1 cellular context compared by ENCODE assay signal in the genomic region with DNA sequence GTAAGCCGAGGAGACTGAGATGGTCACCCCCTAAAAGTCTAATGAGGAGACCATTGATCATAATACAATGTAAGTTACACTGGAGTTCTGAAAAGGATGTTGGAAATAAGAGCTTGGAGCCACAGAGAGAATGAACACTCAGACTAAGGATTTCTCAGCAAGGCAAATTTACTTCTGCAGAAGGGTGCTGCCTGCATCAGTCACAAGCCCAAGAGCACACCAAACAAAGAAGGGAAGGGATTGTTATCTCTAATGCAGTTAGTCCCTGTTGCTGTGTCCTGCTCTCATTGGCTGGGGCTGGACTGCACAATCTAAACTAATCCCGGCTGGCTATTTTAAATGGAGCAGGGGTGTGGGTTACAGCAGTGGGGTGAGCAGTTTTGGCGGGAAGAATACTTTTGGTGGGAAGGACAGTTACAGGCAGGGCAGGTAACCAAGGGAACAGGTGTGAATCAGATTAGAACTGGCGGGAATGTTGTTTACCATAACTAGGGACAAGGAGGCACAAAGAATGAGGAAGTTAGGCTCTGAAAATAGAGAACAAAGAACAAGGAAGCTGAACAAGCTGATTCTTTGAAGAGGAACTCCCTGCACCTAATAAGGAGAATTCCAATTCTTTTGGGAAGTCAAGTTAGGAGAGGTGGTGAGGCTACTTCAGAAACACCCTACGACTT.
A peak's percentile ranks its signal among the peaks of the same experiment; 100 is the strongest.
TF ChIP-seq lines count a peak whose summit lies in the region.

No MANE protein-coding gene starts in this region.

TF ChIP-seq in K562, 482 proteins besides CTCF, POLR2A, EP300 and RAD21 (continued from another document and continues in another):
- TF ChIP-seq, protein P1, sequence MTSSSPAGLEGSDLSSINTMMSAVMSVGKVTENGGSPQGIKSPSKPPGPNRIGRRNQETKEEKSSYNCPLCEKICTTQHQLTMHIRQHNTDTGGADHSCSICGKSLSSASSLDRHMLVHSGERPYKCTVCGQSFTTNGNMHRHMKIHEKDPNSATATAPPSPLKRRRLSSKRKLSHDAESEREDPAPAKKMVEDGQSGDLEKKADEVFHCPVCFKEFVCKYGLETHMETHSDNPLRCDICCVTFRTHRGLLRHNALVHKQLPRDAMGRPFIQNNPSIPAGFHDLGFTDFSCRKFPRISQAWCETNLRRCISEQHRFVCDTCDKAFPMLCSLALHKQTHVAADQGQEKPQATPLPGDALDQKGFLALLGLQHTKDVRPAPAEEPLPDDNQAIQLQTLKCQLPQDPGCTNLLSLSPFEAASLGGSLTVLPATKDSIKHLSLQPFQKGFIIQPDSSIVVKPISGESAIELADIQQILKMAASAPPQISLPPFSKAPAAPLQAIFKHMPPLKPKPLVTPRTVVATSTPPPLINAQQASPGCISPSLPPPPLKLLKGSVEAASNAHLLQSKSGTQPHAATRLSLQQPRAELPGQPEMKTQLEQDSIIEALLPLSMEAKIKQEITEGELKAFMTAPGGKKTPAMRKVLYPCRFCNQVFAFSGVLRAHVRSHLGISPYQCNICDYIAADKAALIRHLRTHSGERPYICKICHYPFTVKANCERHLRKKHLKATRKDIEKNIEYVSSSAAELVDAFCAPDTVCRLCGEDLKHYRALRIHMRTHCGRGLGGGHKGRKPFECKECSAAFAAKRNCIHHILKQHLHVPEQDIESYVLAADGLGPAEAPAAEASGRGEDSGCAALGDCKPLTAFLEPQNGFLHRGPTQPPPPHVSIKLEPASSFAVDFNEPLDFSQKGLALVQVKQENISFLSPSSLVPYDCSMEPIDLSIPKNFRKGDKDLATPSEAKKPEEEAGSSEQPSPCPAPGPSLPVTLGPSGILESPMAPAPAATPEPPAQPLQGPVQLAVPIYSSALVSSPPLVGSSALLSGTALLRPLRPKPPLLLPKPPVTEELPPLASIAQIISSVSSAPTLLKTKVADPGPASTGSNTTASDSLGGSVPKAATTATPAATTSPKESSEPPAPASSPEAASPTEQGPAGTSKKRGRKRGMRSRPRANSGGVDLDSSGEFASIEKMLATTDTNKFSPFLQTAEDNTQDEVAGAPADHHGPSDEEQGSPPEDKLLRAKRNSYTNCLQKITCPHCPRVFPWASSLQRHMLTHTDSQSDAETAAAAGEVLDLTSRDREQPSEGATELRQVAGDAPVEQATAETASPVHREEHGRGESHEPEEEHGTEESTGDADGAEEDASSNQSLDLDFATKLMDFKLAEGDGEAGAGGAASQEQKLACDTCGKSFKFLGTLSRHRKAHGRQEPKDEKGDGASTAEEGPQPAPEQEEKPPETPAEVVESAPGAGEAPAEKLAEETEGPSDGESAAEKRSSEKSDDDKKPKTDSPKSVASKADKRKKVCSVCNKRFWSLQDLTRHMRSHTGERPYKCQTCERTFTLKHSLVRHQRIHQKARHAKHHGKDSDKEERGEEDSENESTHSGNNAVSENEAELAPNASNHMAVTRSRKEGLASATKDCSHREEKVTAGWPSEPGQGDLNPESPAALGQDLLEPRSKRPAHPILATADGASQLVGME (CRISPR knock-in tag; IDR thresholded peaks at IDR 0.05): no peak
- TF ChIP-seq MTA3 (IDR thresholded peaks at IDR 0.05; ENCODE audit: borderline replicate concordance) (peak; percentile 65), NFXL1 (CRISPR knock-in tag; IDR thresholded peaks at IDR 0.05) (no peak), ZNF780A (CRISPR knock-in tag; IDR thresholded peaks at IDR 0.05) (no peak), ZNF140 (CRISPR knock-in tag; IDR thresholded peaks at IDR 0.05) (no peak), TRIM24 (IDR thresholded peaks at IDR 0.05) (peak; percentile 78 to 91), GABPA (tag; conservative IDR thresholded peaks at IDR 0.05; ENCODE audit: low read depth) (no peak), YY1 (IDR thresholded peaks at IDR 0.05; ENCODE audit: borderline replicate concordance in 1 of 3, control insufficient read depth in 1 of 3, extremely low read depth in 1 of 3, insufficient read depth in 3 of 3, insufficient read length in 1 of 3, insufficient replicate concordance in 2 of 3, low read depth in 1 of 3, low read length in 2 of 3) (no peak), ZNF253 (CRISPR knock-in tag; conservative IDR thresholded peaks at IDR 0.05) (no peak), KDM1A (IDR thresholded peaks at IDR 0.05) (no peak), TEAD4 (IDR thresholded peaks at IDR 0.05; ENCODE audit: low read length) (no peak), TEAD4 (CRISPR knock-in tag; IDR thresholded peaks at IDR 0.05; ENCODE audit: borderline replicate concordance) (no peak), NCOA2 (IDR thresholded peaks at IDR 0.05; ENCODE audit: partially characterized antibody in 2 of 2) (no peak), CBX1 (IDR thresholded peaks at IDR 0.05; ENCODE audit: low read depth) (peak; percentile 90), JUN (IDR thresholded peaks at IDR 0.05; ENCODE audit: borderline replicate concordance, low read depth, low read length) (peak; percentile 53; the same call in 1 of the 2 replicates), JUN (CRISPR knock-in tag; IDR thresholded peaks at IDR 0.05; ENCODE audit: borderline replicate concordance) (no peak), CC2D1A (IDR thresholded peaks at IDR 0.05) (peak; percentile 37; the same call in 1 of the 2 replicates), MCM5 (IDR thresholded peaks at IDR 0.05; ENCODE audit: low read depth) (no peak), NFRKB (IDR thresholded peaks at IDR 0.05; ENCODE audit: low read depth) (no peak), SPI1 (IDR thresholded peaks at IDR 0.05; ENCODE audit: borderline replicate concordance, low read depth, low read length) (peak; percentile 21; the same call in 1 of the 2 replicates), RBM25 (IDR thresholded peaks at IDR 0.05; ENCODE audit: low read depth, low read length, severe bottlenecking) (no peak), ZNF436 (CRISPR knock-in tag; IDR thresholded peaks at IDR 0.05) (no peak), THRAP3 (IDR thresholded peaks at IDR 0.05; ENCODE audit: borderline replicate concordance) (no peak), PHF21A (IDR thresholded peaks at IDR 0.05; ENCODE audit: borderline replicate concordance, low read depth) (no peak), ETS2 (tag; IDR thresholded peaks at IDR 0.05; ENCODE audit: borderline replicate concordance, poor library complexity, severe bottlenecking) (no peak), NR4A1 (CRISPR knock-in tag; IDR thresholded peaks at IDR 0.05) (no peak), NR4A1 (tag; IDR thresholded peaks at IDR 0.05) (no peak)
- TF ChIP-seq, protein P2, sequence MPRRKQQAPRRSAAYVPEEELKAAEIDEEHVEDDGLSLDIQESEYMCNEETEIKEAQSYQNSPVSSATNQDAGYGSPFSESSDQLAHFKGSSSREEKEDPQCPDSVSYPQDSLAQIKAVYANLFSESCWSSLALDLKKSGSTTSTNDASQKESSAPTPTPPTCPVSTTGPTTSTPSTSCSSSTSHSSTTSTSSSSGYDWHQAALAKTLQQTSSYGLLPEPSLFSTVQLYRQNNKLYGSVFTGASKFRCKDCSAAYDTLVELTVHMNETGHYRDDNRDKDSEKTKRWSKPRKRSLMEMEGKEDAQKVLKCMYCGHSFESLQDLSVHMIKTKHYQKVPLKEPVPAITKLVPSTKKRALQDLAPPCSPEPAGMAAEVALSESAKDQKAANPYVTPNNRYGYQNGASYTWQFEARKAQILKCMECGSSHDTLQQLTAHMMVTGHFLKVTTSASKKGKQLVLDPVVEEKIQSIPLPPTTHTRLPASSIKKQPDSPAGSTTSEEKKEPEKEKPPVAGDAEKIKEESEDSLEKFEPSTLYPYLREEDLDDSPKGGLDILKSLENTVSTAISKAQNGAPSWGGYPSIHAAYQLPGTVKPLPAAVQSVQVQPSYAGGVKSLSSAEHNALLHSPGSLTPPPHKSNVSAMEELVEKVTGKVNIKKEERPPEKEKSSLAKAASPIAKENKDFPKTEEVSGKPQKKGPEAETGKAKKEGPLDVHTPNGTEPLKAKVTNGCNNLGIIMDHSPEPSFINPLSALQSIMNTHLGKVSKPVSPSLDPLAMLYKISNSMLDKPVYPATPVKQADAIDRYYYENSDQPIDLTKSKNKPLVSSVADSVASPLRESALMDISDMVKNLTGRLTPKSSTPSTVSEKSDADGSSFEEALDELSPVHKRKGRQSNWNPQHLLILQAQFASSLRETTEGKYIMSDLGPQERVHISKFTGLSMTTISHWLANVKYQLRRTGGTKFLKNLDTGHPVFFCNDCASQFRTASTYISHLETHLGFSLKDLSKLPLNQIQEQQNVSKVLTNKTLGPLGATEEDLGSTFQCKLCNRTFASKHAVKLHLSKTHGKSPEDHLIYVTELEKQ (CRISPR knock-in tag; IDR thresholded peaks at IDR 0.05): no peak
- TF ChIP-seq, protein P3, sequence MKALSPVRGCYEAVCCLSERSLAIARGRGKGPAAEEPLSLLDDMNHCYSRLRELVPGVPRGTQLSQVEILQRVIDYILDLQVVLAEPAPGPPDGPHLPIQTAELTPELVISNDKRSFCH (CRISPR knock-in tag; IDR thresholded peaks at IDR 0.05): no peak
- TF ChIP-seq, protein P3 (tag; IDR thresholded peaks at IDR 0.05): no peak
- TF ChIP-seq, protein P4, sequence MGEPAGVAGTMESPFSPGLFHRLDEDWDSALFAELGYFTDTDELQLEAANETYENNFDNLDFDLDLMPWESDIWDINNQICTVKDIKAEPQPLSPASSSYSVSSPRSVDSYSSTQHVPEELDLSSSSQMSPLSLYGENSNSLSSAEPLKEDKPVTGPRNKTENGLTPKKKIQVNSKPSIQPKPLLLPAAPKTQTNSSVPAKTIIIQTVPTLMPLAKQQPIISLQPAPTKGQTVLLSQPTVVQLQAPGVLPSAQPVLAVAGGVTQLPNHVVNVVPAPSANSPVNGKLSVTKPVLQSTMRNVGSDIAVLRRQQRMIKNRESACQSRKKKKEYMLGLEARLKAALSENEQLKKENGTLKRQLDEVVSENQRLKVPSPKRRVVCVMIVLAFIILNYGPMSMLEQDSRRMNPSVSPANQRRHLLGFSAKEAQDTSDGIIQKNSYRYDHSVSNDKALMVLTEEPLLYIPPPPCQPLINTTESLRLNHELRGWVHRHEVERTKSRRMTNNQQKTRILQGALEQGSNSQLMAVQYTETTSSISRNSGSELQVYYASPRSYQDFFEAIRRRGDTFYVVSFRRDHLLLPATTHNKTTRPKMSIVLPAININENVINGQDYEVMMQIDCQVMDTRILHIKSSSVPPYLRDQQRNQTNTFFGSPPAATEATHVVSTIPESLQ (CRISPR knock-in tag; IDR thresholded peaks at IDR 0.05): no peak
- TF ChIP-seq, protein P5, sequence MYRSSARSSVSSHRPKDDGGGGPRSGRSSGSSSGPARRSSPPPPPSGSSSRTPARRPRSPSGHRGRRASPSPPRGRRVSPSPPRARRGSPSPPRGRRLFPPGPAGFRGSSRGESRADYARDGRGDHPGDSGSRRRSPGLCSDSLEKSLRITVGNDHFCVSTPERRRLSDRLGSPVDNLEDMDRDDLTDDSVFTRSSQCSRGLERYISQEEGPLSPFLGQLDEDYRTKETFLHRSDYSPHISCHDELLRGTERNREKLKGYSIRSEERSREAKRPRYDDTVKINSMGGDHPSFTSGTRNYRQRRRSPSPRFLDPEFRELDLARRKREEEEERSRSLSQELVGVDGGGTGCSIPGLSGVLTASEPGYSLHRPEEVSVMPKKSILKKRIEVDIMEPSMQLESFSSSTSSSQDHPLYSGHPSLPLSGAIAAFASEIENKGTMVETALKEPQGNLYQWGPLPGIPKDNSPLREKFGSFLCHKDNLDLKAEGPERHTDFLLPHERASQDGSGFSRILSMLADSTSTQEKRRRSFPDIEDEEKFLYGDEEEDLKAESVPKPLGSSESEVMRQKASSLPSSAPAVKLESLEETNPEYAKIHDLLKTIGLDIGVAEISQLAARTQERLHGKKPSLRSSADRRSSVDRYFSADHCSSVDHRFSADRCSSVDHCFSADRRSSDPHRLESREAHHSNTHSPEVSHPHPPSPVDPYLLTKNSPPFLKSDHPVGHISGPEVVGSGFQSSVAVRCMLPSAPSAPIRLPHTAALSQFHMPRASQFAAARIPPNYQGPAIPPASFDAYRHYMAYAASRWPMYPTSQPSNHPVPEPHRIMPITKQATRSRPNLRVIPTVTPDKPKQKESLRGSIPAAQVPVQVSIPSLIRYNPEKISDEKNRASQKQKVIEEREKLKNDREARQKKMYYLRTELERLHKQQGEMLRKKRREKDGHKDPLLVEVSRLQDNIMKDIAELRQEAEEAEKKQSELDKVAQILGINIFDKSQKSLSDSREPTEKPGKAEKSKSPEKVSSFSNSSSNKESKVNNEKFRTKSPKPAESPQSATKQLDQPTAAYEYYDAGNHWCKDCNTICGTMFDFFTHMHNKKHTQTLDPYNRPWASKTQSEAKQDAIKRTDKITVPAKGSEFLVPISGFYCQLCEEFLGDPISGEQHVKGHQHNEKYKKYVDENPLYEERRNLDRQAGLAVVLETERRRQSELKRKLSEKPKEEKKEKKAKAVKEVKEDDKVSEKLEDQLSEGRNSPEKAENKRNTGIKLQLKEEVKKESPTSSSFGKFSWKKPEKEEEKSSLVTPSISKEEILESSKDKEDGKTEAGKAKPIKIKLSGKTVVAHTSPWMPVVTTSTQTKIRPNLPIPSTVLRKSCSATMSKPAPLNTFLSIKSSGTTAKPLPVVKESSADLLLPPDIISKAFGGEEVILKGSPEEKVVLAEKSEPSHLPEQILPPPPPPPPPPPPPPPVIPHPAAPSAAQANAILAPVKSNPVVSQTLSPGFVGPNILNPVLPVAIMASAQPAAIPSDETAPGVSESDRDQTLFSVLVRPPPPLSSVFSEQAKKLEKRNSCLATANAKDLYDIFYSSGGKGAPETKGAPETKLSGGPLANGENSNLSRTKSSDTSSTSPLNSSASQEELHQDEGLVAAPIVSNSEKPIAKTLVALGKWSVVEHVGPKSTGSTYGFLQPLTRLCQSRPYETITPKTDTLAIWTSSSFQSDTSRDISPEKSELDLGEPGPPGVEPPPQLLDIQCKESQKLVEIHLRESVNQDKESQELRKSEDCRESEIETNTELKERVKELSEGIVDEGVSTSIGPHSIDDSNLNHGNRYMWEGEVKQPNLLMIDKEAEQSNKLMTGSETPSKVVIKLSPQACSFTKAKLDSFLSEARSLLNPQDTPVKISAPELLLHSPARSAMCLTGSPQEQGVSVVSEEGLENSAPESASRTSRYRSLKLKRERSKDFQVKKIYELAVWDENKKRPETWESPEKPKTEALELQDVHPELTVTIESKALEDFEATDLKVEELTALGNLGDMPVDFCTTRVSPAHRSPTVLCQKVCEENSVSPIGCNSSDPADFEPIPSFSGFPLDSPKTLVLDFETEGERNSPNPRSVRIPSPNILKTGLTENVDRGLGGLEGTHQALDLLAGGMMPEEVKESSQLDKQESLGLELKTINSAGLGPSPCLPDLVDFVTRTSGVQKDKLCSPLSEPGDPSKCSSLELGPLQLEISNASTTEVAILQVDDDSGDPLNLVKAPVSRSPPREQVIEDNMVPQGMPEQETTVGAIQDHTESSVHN (IDR thresholded peaks at IDR 0.05; ENCODE audit: borderline replicate concordance in 1 of 2, low read depth in 1 of 2): 0 out of 4 replicates have a peak, but pooled peaks of 1 of the 2 experiments have one; percentile 34
- TF ChIP-seq, protein P6, sequence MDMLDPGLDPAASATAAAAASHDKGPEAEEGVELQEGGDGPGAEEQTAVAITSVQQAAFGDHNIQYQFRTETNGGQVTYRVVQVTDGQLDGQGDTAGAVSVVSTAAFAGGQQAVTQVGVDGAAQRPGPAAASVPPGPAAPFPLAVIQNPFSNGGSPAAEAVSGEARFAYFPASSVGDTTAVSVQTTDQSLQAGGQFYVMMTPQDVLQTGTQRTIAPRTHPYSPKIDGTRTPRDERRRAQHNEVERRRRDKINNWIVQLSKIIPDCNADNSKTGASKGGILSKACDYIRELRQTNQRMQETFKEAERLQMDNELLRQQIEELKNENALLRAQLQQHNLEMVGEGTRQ (CRISPR knock-in tag; IDR thresholded peaks at IDR 0.05): no peak
